Comparison of ENCODE assay signal across 12 cellular contexts in the genomic region with DNA sequence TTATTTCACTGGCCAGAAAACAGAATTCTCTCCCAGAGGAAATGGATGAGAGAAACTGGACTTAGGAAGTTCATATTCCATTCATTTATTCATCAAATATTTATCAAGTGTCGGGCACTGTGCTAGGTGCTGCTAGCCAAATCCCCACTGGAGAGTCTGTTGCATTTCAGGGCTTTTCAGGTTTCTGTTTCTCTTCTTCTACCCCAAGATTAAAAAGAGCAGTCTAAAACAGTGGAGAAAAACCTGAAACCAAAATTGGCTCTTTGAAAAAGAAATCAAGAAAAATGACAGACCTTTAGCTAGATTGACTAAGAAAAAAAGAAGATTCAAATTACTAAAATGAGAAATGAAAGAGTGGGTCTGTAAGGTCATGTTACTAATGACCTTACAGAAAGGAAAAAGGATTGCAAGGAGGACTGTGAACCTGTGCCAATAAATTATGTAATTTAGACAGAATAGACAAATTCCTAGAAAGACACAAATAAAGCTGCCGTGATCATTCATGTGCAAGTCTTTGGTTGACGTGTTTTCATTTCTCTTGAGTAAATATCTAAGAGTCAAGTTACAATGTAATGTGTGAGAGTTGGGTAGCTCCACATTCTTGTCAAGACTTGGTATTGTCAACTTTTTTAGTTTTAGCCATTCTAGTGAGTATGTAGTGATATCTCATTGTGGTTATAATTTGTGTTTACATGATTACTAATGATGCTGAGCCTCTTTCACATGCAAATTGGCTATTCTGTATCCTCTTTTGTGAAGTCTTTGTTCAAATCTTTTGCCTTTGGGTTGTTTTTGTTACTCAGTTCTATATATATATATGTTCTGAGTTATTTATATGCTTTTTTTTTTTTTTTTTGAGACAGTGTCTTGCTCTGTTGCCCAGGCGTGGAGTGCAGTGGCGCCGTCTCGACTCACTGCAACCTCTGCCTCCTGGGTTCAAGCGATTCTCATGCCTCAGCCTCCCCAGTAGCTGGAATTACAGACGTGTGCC. TPM values are rescaled to one million over a fixed set of nuclear protein-coding genes. Genes with fewer than 3 reads are reported as not detected.
DNase-seq lines count a peak whose midpoint lies in the region; ATAC-seq and TF ChIP-seq lines count a peak whose summit lies in the region.
"Had no signal": no experiment of that assay in that cellular context is flagged by ENCODE, and none has a peak within 500 bp of the region (broad histone marks: within the 10 kb centered on the region; RNA-seq: fewer than 3 reads in every experiment).

No MANE protein-coding gene starts in this region.

- 0 out of 2 replicates have a peak, but pooled peaks cover 5% of the 10 kb centered on the region for H3K79me2 ChIP-seq in SU-DHL-6 (ENCODE audit: insufficient read depth, low read length)

- no peaks in the 10 kb centered on the region for H3K9me2 ChIP-seq in SU-DHL-6 (replicated peaks; ENCODE audit: insufficient read depth, low read length)

- H3K27me3 ChIP-seq in SU-DHL-6 (ENCODE audit: low read length), result no peaks in the 10 kb centered on the region
- H3K27me3 ChIP-seq: tibial nerve had no signal

- H2AFZ ChIP-seq in SU-DHL-6 (ENCODE audit: low read depth, low read length, severe bottlenecking), result no peak overlapping the region

- no peak overlapping the region for H3K4me3 ChIP-seq in SU-DHL-6 (ENCODE audit: insufficient read depth, low read length, poor library complexity, severe bottlenecking)
- H3K4me3 ChIP-seq: coronary artery, tibial nerve had no signal

- H3K9ac ChIP-seq in SU-DHL-6 (ENCODE audit: low read length), result no peak overlapping the region

- peak; percentile 51 for ATAC-seq in HG02571 (IDR thresholded peaks at IDR 0.05; ENCODE audit: unreplicated experiment)

- DNase-seq in NCI-H2171 treated with DMSO at 0.1 percent for 48 hours (lab: John Stamatoyannopoulos, UW) (peak; percentile 56), NCI-H2171 (lab: John Stamatoyannopoulos, UW) (no peak), renal cortical epithelial cell (ENCODE audit: low read depth) (peak; percentile 54), 8988T (no peak)
- DNase-seq in NK-92 treated with Interleukin-12 subunit alpha and Interleukin-12 subunit beta, amount 100 ng/mL, for 24 hours (lab: John Stamatoyannopoulos, UW), result no peak
- DNase-seq in activated T-cell treated with anti-CD3 and anti-CD28 coated beads, Interleukin-2, amount 50 U/mL, for 1 hour, result no peak
- DNase-seq: DND-41, KG1 had no signal

- peak overlapping the region; percentile 45 for H3K4me2 ChIP-seq in SU-DHL-6 (ENCODE audit: low read depth, low read length, poor library complexity, severe bottlenecking)

- no peaks in the 10 kb centered on the region for H3F3A ChIP-seq in SU-DHL-6 (ENCODE audit: insufficient read depth)

- no peak for TF ChIP-seq CTCF in SU-DHL-6 (IDR thresholded peaks at IDR 0.05; ENCODE audit: insufficient read depth, low read length, poor library complexity, severe bottlenecking)

- H3K27ac ChIP-seq in SU-DHL-6 (ENCODE audit: low read depth, low read length), result no peak overlapping the region
- H3K27ac ChIP-seq: coronary artery, tibial nerve had no signal

- no peaks in the 10 kb centered on the region for H3K9me3 ChIP-seq in SU-DHL-6 (ENCODE audit: insufficient read depth, low read length)
- H3K9me3 ChIP-seq: tibial nerve had no signal

- no peaks in the 10 kb centered on the region for H3K36me3 ChIP-seq in SU-DHL-6 (ENCODE audit: low read length)

- peaks cover 3% of the 10 kb centered on the region; the same call in 1 of the 2 replicates for H4K20me1 ChIP-seq in SU-DHL-6 (ENCODE audit: low read depth, low read length)

RNA-seq across cellular contexts. Expression of gene SNX30, which starts 23.7 kb away (rescaled TPM):
- total RNA-seq in renal cortical epithelial cell, result 20.7 and 61.9 TPM in 2 replicates

RNA-seq across cellular contexts. Expression of gene INIP, which starts 56.4 kb away (rescaled TPM):
- total RNA-seq in renal cortical epithelial cell, result 22.4 and 43.0 TPM in 2 replicates

Comparison
In these comparisons a context has a peak if more than half of its experiments do, and no peak if none do; other contexts are left out.
1. DNase-seq: peak in NCI-H2171 treated with DMSO at 0.1 percent for 48 hours (single experiment) and renal cortical epithelial cell (single experiment); none in NCI-H2171 (single experiment), 8988T (single experiment), NK-92 treated with Interleukin-12 subunit alpha and Interleukin-12 subunit beta, amount 100 ng/mL, for 24 hours (single experiment) and activated T-cell treated with anti-CD3 and anti-CD28 coated beads, Interleukin-2, amount 50 U/mL, for 1 hour (single experiment).